Comparison of ENCODE assay signal across 7 cellular contexts in genomic region chr5:150700298-150700599, GRCh38. TPM values are rescaled to one million over a fixed set of nuclear protein-coding genes. Genes with fewer than 3 reads are reported as not detected.
DNase-seq lines count a peak whose midpoint lies in the region; ATAC-seq and TF ChIP-seq lines count a peak whose summit lies in the region.

No MANE protein-coding gene starts in this region.

- peaks cover 18% of the 10 kb centered on the region for H3K79me2 ChIP-seq in fibroblast of lung (ENCODE audit: control insufficient read depth, insufficient read depth, low read length)

- H3K27ac ChIP-seq in fibroblast of lung (ENCODE audit: insufficient read depth, low read length) (peak overlapping the region; percentile 95), spleen (peak overlapping the region; percentile 95 to 100 (median 99))

- H3K4me1 ChIP-seq in fibroblast of lung (ENCODE audit: control insufficient read depth, extremely low read depth, insufficient read depth, low read length) (no peaks in the 10 kb centered on the region), spleen (peaks cover 12 to 36% (median 21%) of the 10 kb centered on the region in 6 donors)

- H3K27me3 ChIP-seq in fibroblast of lung (ENCODE audit: control insufficient read depth, insufficient read depth, low read length) (no peaks in the 10 kb centered on the region), spleen (replicated peaks in 1 of 7) (no peaks in the 10 kb centered on the region)

- WGBS in spleen, 5 donors, result 0 to 1% (median 1%) methylated on average over 12 of the region's 12 CpGs

- DNase-seq in MV-4-11 (lab: John Stamatoyannopoulos, UW) (peak; percentile 31), fibroblast of lung (ENCODE audit: low read depth in 2 of 2) (peak in 1 of 2 donors; percentile 22), spleen (no peak), activated gamma-delta T cell treated with Interleukin-2 at 50 U/mL for 16 hours (no peak), GM19238 (ENCODE audit: insufficient read length, low spot score) (no peak)

- H3K36me3 ChIP-seq in fibroblast of lung (ENCODE audit: control insufficient read depth, insufficient read depth, low read length) (peaks cover 2% of the 10 kb centered on the region), spleen (peaks cover 0 to 42% (median 38%) of the 10 kb centered on the region in 6 donors)

- H3K4me2 ChIP-seq in fibroblast of lung (ENCODE audit: extremely low read depth, insufficient read depth, low read length), result peak overlapping the region; percentile 80

- H3K9me3 ChIP-seq in fibroblast of lung (ENCODE audit: control insufficient read depth, insufficient read depth, low read depth, low read length), result no peaks in the 10 kb centered on the region
- H3K9me3 ChIP-seq in spleen, result no peaks in the 10 kb centered on the region

- ATAC-seq in GM19452 (IDR thresholded peaks at IDR 0.05; ENCODE audit: unreplicated experiment) (peak; percentile 3), GM19023 (IDR thresholded peaks at IDR 0.05; ENCODE audit: unreplicated experiment) (no peak)

- no peaks in the 10 kb centered on the region for H4K20me1 ChIP-seq in fibroblast of lung (ENCODE audit: control insufficient read depth, extremely low read depth, insufficient read depth, low read length)

- TF ChIP-seq POLR2A in spleen (IDR thresholded peaks at IDR 0.05), result no peak

- H2AFZ ChIP-seq in fibroblast of lung (ENCODE audit: low read length), result no peak overlapping the region

- H3K9ac ChIP-seq in fibroblast of lung (ENCODE audit: insufficient read depth, low read length), result peak overlapping the region; percentile 98

- TF ChIP-seq CTCF in fibroblast of lung (conservative IDR thresholded peaks at IDR 0.05 in 1 of 2, IDR thresholded peaks at IDR 0.05 in 1 of 2; ENCODE audit: low read depth in 1 of 2, low read length in 2 of 2) (no peak), spleen (IDR thresholded peaks at IDR 0.05 in 8 of 11, conservative IDR thresholded peaks at IDR 0.05 in 3 of 11) (no peak)

- intact Hi-C loops in spleen (cut with DNase I; ENCODE audit: low total_unique reads), result no loop called here

- peak overlapping the region; percentile 95 to 99 (median 98) for H3K4me3 ChIP-seq in fibroblast of lung (replicated peaks in 1 of 4; ENCODE audit: control extremely low read depth in 1 of 4, insufficient read depth in 1 of 4, low read depth in 3 of 4, low read length in 4 of 4)
- peak overlapping the region; percentile 77 to 98 (median 94) for H3K4me3 ChIP-seq in spleen

RNA-seq across cellular contexts. Expression of gene RBM22, which starts 0.6 kb away (rescaled TPM):
- total RNA-seq in fibroblast of lung (14.1 and 15.4 TPM in 2 replicates), spleen (10 to 100 TPM; 52.3 to 66.9 (median 59.6) TPM)
- polyA plus RNA-seq in fibroblast of lung (36.7 and 51.5 TPM in 2 replicates), spleen (10 to 100 TPM; 31.4 to 47.3 (median 45.3) TPM)
- polyA plus RNA-seq in fibroblast of lung (2012), result 22.6 and 26.7 TPM in 2 replicates
- polyA minus RNA-seq in fibroblast of lung (ENCODE audit: low replicate concordance), result 11.7 and 13.3 TPM in 2 replicates

RNA-seq across cellular contexts. Expression of gene MYOZ3, which starts 39.2 kb away (rescaled TPM):
- total RNA-seq in fibroblast of lung (0.33 and 0.77 TPM in 2 replicates), spleen (1 to 10 TPM in 3 of 7 donors, under 1 TPM in 3, not detected in 1; 0.26 to 1.2 (median 0.81) TPM)
- polyA plus RNA-seq in fibroblast of lung (0.14 and 0.26 TPM in 2 replicates), spleen (under 1 TPM; 0.04 to 0.32 (median 0.14) TPM)
- polyA plus RNA-seq in fibroblast of lung (2012), result 0.14 and 0.17 TPM in 2 replicates
- 2.4 TPM in 1 of 2 replicates, not detected in the other for polyA minus RNA-seq in fibroblast of lung (ENCODE audit: low replicate concordance)

RNA-seq across cellular contexts. Expression of gene DCTN4, which starts 58.6 kb away (rescaled TPM):
- 44.7 and 67.2 TPM in 2 replicates for total RNA-seq in fibroblast of lung
- 60.0 and 60.8 TPM in 2 replicates for polyA plus RNA-seq in fibroblast of lung
- polyA plus RNA-seq in fibroblast of lung (2012), result 33.8 and 35.0 TPM in 2 replicates
- 31.4 and 48.9 TPM in 2 replicates for polyA minus RNA-seq in fibroblast of lung (ENCODE audit: low replicate concordance)
- total RNA-seq in spleen, result 10 to 100 TPM; 46.5 to 68.7 (median 61.2) TPM
- polyA plus RNA-seq in spleen, result 10 to 100 TPM; 11.4 to 15.6 (median 11.8) TPM

RNA-seq across cellular contexts. Expression of gene SYNPO, which starts 59.8 kb away (rescaled TPM):
- total RNA-seq in fibroblast of lung (5.6 and 6.6 TPM in 2 replicates), spleen (100 to 1,000 TPM in 2 of 7 donors, 10 to 100 TPM in 5; 38.9 to 133 (median 68.9) TPM)
- polyA plus RNA-seq in fibroblast of lung (9.8 and 10.5 TPM in 2 replicates), spleen (10 to 100 TPM in 1 of 3 donors, 1 to 10 TPM in 2; 6.9 to 28.0 (median 9.3) TPM)
- 25.0 and 50.9 TPM in 2 replicates for polyA plus RNA-seq in fibroblast of lung (2012)
- 115 and 181 TPM in 2 replicates for polyA minus RNA-seq in fibroblast of lung (ENCODE audit: low replicate concordance)
